7 cellular contexts compared by ENCODE assay signal in the genomic region with DNA sequence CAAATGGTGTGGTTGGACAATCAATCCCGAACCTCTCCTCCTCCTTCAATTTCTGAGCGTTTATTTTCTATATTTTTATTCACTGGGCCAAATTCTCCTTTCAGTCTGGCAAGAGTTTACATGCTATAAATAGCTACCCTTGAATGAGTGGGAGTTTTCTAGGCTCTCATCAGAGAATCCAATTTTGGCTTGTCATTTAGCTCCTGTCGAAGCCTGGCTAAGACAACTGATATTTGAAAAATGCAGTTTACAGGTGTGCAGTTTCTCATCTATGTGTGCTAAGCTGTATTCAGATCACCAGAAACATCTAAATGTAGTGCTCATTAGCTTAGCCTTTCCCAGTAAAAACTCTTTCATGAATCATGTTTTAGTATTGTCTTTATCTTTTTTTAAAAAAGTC.
"Had no signal": no experiment of that assay in that cellular context is flagged by ENCODE, and none has a peak within 500 bp of the region (broad histone marks: within the 10 kb centered on the region; RNA-seq: fewer than 3 reads in every experiment).

No MANE protein-coding gene starts in this region.

- H3K9me3 ChIP-seq: HAP-1 had no signal

- H3K27ac ChIP-seq: HL-60 had no signal

- H3K36me3 ChIP-seq: HAP-1 had no signal

- H3K36me3 Mint-ChIP-seq: IgD-negative memory B cell had no signal

- H3K4me3 ChIP-seq: GM23338, HAP-1 had no signal

- ATAC-seq: GM23338, HCT116, HepG2 had no signal

- DNase-seq: HFFc6 had no signal

- H3K4me1 Mint-ChIP-seq: GM23338, IgD-negative memory B cell had no signal

- H3K27ac Mint-ChIP-seq: GM23338, HFFc6, IgD-negative memory B cell had no signal

- H2AFZ ChIP-seq: GM23338 had no signal

- H3K4me2 ChIP-seq: GM23338 had no signal

- H3K4me3 Mint-ChIP-seq: GM23338, HFFc6, IgD-negative memory B cell had no signal

- H3K4me1 ChIP-seq: HAP-1 had no signal

- H3K27me3 Mint-ChIP-seq: IgD-negative memory B cell had no signal
